Comparison of ENCODE assay signal across 34 cellular contexts in the genomic region with DNA sequence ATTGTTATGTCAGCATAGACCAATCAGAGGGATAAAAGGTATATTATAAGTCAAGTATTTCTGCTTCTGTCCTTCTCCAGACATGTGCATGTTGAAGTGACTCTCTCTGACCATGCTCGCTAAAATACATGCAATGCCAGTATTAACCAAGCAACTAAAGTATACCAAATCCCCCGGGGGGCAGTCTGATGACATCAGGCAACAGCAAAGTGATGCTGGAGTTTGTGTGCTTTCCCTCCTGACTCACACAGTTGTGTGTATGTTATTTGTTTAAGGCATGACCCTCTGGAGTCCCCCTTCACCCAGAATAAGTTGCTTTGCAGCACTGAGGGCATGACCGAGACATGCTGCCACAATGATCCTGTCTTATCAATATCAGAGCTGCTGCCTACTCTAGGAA. TPM values are rescaled to one million over a fixed set of nuclear protein-coding genes. Genes with fewer than 3 reads are reported as not detected.
"Had no signal": no experiment of that assay in that cellular context is flagged by ENCODE, and none has a peak within 500 bp of the region (broad histone marks: within the 10 kb centered on the region; RNA-seq: fewer than 3 reads in every experiment).

No MANE protein-coding gene starts in this region.

- DNase-seq: activated CD4-positive, alpha-beta memory T cell treated with anti-CD3 and anti-CD28 coated beads for 36 hours; activated CD4-positive, alpha-beta T cell treated with anti-CD3 and anti-CD28 coated beads for 48 hours; activated CD8-positive, alpha-beta memory T cell treated with anti-CD3 and anti-CD28 coated beads, Interleukin-2, amount 50 U/mL, for 48 hours; activated gamma-delta T cell; activated naive CD4-positive, alpha-beta T cell treated with anti-CD3 and anti-CD28 coated beads, Interleukin-2, amount 10 ng/mL, durations not matched to agents 7 days and 5 days; activated T-cell treated with anti-CD3 and anti-CD28 coated beads, Interleukin-2, amount 50 U/mL, for 24 hours; amniotic stem cell; dermis blood vessel endothelial cell; effector CD8-positive, alpha-beta T cell; heart left ventricle; immature natural killer cell; kidney; left colon; mammary epithelial cell; naive B cell; nephron progenitor cell; pancreas; retina; stimulated activated CD4-positive, alpha-beta T cell treated with anti-CD3 and anti-CD28 coated beads, Interleukin-1b, Interleukin-23, amount 100 ng/mL, for 48 hours; stimulated activated naive B cell treated with anti-CD40 and anti-IgM and Interleukin-4, amounts not matched to agents 10 μg/mL and 1 μg/mL and 100 μg/mL, for 72 hours; stomach; T-helper 9 cell; tibial artery; WERI-Rb-1 had no signal

- H3K27ac ChIP-seq: breast epithelium, heart left ventricle, pancreas, prostate gland, stomach, tibial artery, WERI-Rb-1 had no signal

- FAIRE-seq: colon, kidney, pancreas had no signal

- ATAC-seq: activated CD4-positive, CD25-positive, alpha-beta regulatory T cell treated with anti-CD3 and anti-CD28 coated beads, Interleukin-2, amount 50 U/mL, for 24 hours; heart left ventricle; left colon; pancreas; sciatic nerve; stimulated activated naive B cell treated with anti-CD40 and anti-IgM and Interleukin-4, amounts not matched to agents 10 μg/mL and 1 μg/mL and 100 μg/mL, for 72 hours had no signal

- H3K4me2 ChIP-seq: smooth muscle cell had no signal

- H3K4me1 ChIP-seq: breast epithelium, prostate gland had no signal

- H3K36me3 ChIP-seq: breast epithelium, heart left ventricle, pancreas, prostate gland, stomach, tibial artery, WERI-Rb-1 had no signal

- H3K4me3 ChIP-seq: breast epithelium, heart left ventricle, pancreas, prostate gland, smooth muscle cell, stomach, tibial artery had no signal

- H3K9me3 ChIP-seq: breast epithelium, pancreas, prostate gland, tibial artery had no signal

RNA-seq across cellular contexts. Expression of gene BRINP2, which starts 2.1 kb away (rescaled TPM):
- total RNA-seq: activated CD4-positive, alpha-beta memory T cell treated with anti-CD3 and anti-CD28 coated beads for 36 hours; dermis blood vessel endothelial cell; epithelial cell of proximal tubule; fibroblast of villous mesenchyme; kidney; mammary epithelial cell; smooth muscle cell; ureter had no signal
- polyA plus RNA-seq: immature natural killer cell, smooth muscle cell had no signal

RNA-seq across cellular contexts. Expression of gene ASTN1, which starts 8.4 kb away (rescaled TPM):
- total RNA-seq: activated CD4-positive, alpha-beta memory T cell treated with anti-CD3 and anti-CD28 coated beads for 36 hours; dermis blood vessel endothelial cell; fibroblast of villous mesenchyme; T-helper 1 cell treated with Interleukin-12 subunit alpha and Interleukin-12 subunit beta and Interleukin-4 antibody, amounts not matched to agents 30 ng/mL and 1 ng/mL, for 36 hours had no signal
- polyA plus RNA-seq: immature natural killer cell, smooth muscle cell had no signal
